In the genomic region with DNA sequence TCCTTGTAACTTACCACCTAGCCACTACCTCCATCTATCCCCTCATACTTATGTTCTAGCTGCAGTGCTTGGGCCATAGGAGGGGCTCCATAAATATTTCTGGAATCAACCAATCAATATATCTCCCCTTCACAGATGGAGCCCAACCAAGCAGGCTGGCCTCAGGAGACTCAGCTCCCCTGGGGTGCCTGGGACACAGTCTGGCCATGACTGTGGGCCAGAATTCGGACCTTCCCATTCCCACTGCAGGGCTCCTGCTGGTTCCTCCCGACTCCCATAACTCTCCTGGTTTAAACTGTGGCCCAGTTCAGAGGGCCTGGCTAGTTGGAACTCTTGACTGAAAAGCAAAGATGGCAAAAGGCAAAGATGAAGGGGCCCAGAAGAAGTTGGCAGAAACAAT, we compare ENCODE assay signal across 19 cellular contexts. TPM values are rescaled to one million over a fixed set of nuclear protein-coding genes. Genes with fewer than 3 reads are reported as not detected.
DNase-seq lines count a peak whose midpoint lies in the region; ATAC-seq and TF ChIP-seq lines count a peak whose summit lies in the region.
"Had no signal": no experiment of that assay in that cellular context is flagged by ENCODE, and none has a peak within 500 bp of the region (broad histone marks: within the 10 kb centered on the region; RNA-seq: fewer than 3 reads in every experiment).

No MANE protein-coding gene starts in this region.

- H3K9me3 Mint-ChIP-seq in nephron progenitor cell = peaks cover 5% of the 10 kb centered on the region
- H3K9me3 Mint-ChIP-seq: activated CD4-positive, alpha-beta memory T cell treated with anti-CD3 and anti-CD28 coated beads for 36 hours; activated naive CD8-positive, alpha-beta T cell treated with anti-CD3 and anti-CD28 coated beads, Interleukin-2, amount 50 U/mL, for 24 hours had no signal

- H3K36me3 ChIP-seq in left ventricle myocardium inferior (no peaks in the 10 kb centered on the region), brain microvascular endothelial cell (replicated peaks) (no peaks in the 10 kb centered on the region), suprapubic skin (no peaks in the 10 kb centered on the region)
- H3K36me3 ChIP-seq: breast epithelium had no signal

- H3K4me3 ChIP-seq in left ventricle myocardium inferior (no peak overlapping the region), brain microvascular endothelial cell (ENCODE audit: low read depth, low read length) (no peak overlapping the region), suprapubic skin (no peak overlapping the region)
- H3K4me3 ChIP-seq: A549, breast epithelium, coronary artery had no signal

- peaks cover 12% of the 10 kb centered on the region for H3K36me3 Mint-ChIP-seq in nephron progenitor cell (ENCODE audit: low read depth)
- H3K36me3 Mint-ChIP-seq: activated CD4-positive, alpha-beta memory T cell treated with anti-CD3 and anti-CD28 coated beads for 36 hours had no signal

- ATAC-seq in Right ventricle myocardium inferior = no peak
- ATAC-seq in GM21528 (IDR thresholded peaks at IDR 0.05; ENCODE audit: low FRiP score, unreplicated experiment) = no peak
- ATAC-seq: A549; activated naive CD8-positive, alpha-beta T cell treated with anti-CD3 and anti-CD28 coated beads, Interleukin-2, amount 50 U/mL, for 24 hours had no signal

- H3K9me3 ChIP-seq in left ventricle myocardium inferior (replicated peaks) (no peaks in the 10 kb centered on the region), suprapubic skin (no peaks in the 10 kb centered on the region)
- H3K9me3 ChIP-seq: A549, breast epithelium had no signal

- WGBS in suprapubic skin = 83% methylated on average over 2 of the region's 2 CpGs

- no peak overlapping the region for H3K4me3 Mint-ChIP-seq in nephron progenitor cell
- H3K4me3 Mint-ChIP-seq: activated CD4-positive, alpha-beta memory T cell treated with anti-CD3 and anti-CD28 coated beads for 36 hours; activated naive CD8-positive, alpha-beta T cell treated with anti-CD3 and anti-CD28 coated beads, Interleukin-2, amount 50 U/mL, for 24 hours had no signal

- in situ Hi-C loops in brain microvascular endothelial cell (cut with HindIII; ENCODE audit: low pct_ligation_motif_present, low sequenced_read_pairs) = no loop called here

- peak overlapping the region; percentile 63 for H3K27ac Mint-ChIP-seq in nephron progenitor cell
- H3K27ac Mint-ChIP-seq: activated CD4-positive, alpha-beta memory T cell treated with anti-CD3 and anti-CD28 coated beads for 36 hours; activated naive CD8-positive, alpha-beta T cell treated with anti-CD3 and anti-CD28 coated beads, Interleukin-2, amount 50 U/mL, for 24 hours had no signal

- H3K27me3 ChIP-seq in left ventricle myocardium inferior (ENCODE audit: low read depth) (no peaks in the 10 kb centered on the region), brain microvascular endothelial cell (replicated peaks) (no peaks in the 10 kb centered on the region), suprapubic skin (no peaks in the 10 kb centered on the region)
- H3K27me3 ChIP-seq: breast epithelium had no signal

- no peak for TF ChIP-seq POLR2A in suprapubic skin (IDR thresholded peaks at IDR 0.05)

- H3K4me1 Mint-ChIP-seq in nephron progenitor cell = peaks cover 65% of the 10 kb centered on the region

- H3K27me3 Mint-ChIP-seq in nephron progenitor cell (ENCODE audit: low read depth, poor library complexity) = peaks cover 2% of the 10 kb centered on the region
- H3K27me3 Mint-ChIP-seq: activated CD4-positive, alpha-beta memory T cell treated with anti-CD3 and anti-CD28 coated beads for 36 hours; activated naive CD8-positive, alpha-beta T cell treated with anti-CD3 and anti-CD28 coated beads, Interleukin-2, amount 50 U/mL, for 24 hours had no signal

- no peak for DNase-seq in left ventricle myocardium inferior
- no peak for DNase-seq in Right ventricle myocardium inferior (ENCODE audit: missing footprints)
- no peak for DNase-seq in brain microvascular endothelial cell
- no peak for DNase-seq in nephron progenitor cell
- DNase-seq in suprapubic skin (ENCODE audit: low spot score in 2 of 2) = no peak
- no peak for DNase-seq in ureter (ENCODE audit: low spot score)
- no peak for DNase-seq in NCI-H82 (lab: John Stamatoyannopoulos, UW)
- DNase-seq: activated CD4-positive, alpha-beta memory T cell treated with anti-CD3 and anti-CD28 coated beads for 36 hours; activated effector memory CD4-positive, alpha-beta T cell treated with Interleukin-2 at 50 U/mL for 16 hours; activated naive CD8-positive, alpha-beta T cell treated with anti-CD3 and anti-CD28 coated beads, Interleukin-2, amount 50 U/mL, for 24 hours; Calu3; GOT3; NCI-H1436; NCI-H510A treated with DMSO at 0.1 percent for 48 hours; T1000 had no signal

- H3K27ac ChIP-seq in left ventricle myocardium inferior (replicated peaks) (peak overlapping the region; percentile 62), brain microvascular endothelial cell (peak overlapping the region; percentile 40), suprapubic skin (peak overlapping the region; percentile 0)
- H3K27ac ChIP-seq: A549 had no signal

- TF ChIP-seq CTCF in left ventricle myocardium inferior (IDR thresholded peaks at IDR 0.05; ENCODE audit: borderline replicate concordance) (no peak), brain microvascular endothelial cell (IDR thresholded peaks at IDR 0.05; ENCODE audit: low read depth, low read length, missing control alignments) (no peak), nephron progenitor cell (IDR thresholded peaks at IDR 0.05) (no peak), suprapubic skin (IDR thresholded peaks at IDR 0.05) (no peak)

- intact Hi-C loops in left ventricle myocardium inferior (cut with micrococcal nuclease) (no loop called here), Right ventricle myocardium inferior (cut with DNase I) (no loop called here)

- peaks cover 55% of the 10 kb centered on the region for H3K4me1 ChIP-seq in left ventricle myocardium inferior
- H3K4me1 ChIP-seq in suprapubic skin = peaks cover 39% of the 10 kb centered on the region
- H3K4me1 ChIP-seq: A549, breast epithelium had no signal

- TF ChIP-seq EP300 in suprapubic skin (IDR thresholded peaks at IDR 0.05) = no peak

RNA-seq across cellular contexts. Expression of gene TTC7B, which starts 13.0 kb away (rescaled TPM):
- 55.5 TPM for total RNA-seq in left ventricle myocardium inferior
- total RNA-seq in Right ventricle myocardium inferior = 67.5 TPM
- total RNA-seq in suprapubic skin = 10 to 100 TPM; 14.3 to 48.9 (median 32.5) TPM
- 68.8 TPM for total RNA-seq in ureter

Comparison
In these comparisons a context has a peak if more than half of its experiments do, and no peak if none do; other contexts are left out.
1. H3K27ac ChIP-seq: peak in every context shown above with its lines; median percentile 62 in left ventricle myocardium inferior; 40 in brain microvascular endothelial cell; 0 in suprapubic skin.